In genomic region chr2:83386559-83386958, GRCh38 we compare ENCODE assay signal across 25 cellular contexts.
"Had no signal": no experiment of that assay in that cellular context is flagged by ENCODE, and none has a peak within 500 bp of the region (broad histone marks: within the 10 kb centered on the region; RNA-seq: fewer than 3 reads in every experiment).

No MANE protein-coding gene starts in this region.

- H3K4me1 ChIP-seq: heart right ventricle, left lung, psoas muscle, sigmoid colon, tibial nerve, upper lobe of left lung had no signal

- DNase-seq: dorsolateral prefrontal cortex; effector CD4-positive, alpha-beta T cell; foreskin melanocyte; glutamatergic neuron; heart right ventricle; hippocampal formation; left cardiac atrium; left lung; mesenchymal stem cell; midbrain; naive thymus-derived CD4-positive, alpha-beta T cell; psoas muscle; right cardiac atrium; sigmoid colon; stimulated activated CD4-positive, alpha-beta T cell treated with anti-CD3 and anti-CD28 coated beads, Interleukin-15, amount 100 ng/mL, for 24 hours; stimulated activated CD4-positive, alpha-beta T cell treated with anti-CD3 and anti-CD28 coated beads, Interleukin-2, amount 100 ng/mL, for 48 hours; stimulated activated naive B cell treated with anti-CD40 and anti-IgM and Interleukin-4, amounts not matched to agents 10 μg/mL and 1 μg/mL and 100 μg/mL, for 72 hours; upper lobe of left lung had no signal

- H3K9me3 ChIP-seq: heart right ventricle, psoas muscle, sigmoid colon, thoracic aorta, tibial nerve, upper lobe of left lung had no signal

- H3K27ac ChIP-seq: dorsolateral prefrontal cortex, heart right ventricle, left lung, neural progenitor cell, psoas muscle, sigmoid colon, skin epidermis, thoracic aorta, tibial nerve, upper lobe of left lung had no signal

- FAIRE-seq: colon, islet of Langerhans, urothelium cell line had no signal

- H3K4me2 ChIP-seq: neural progenitor cell had no signal

- ATAC-seq: heart right ventricle; left cardiac atrium; left lung; naive thymus-derived CD4-positive, alpha-beta T cell; psoas muscle; right cardiac atrium; stimulated activated naive B cell treated with anti-CD40 and anti-IgM and Interleukin-4, amounts not matched to agents 10 μg/mL and 1 μg/mL and 100 μg/mL, for 72 hours had no signal

- H3K27me3 ChIP-seq: dorsolateral prefrontal cortex, heart right ventricle, left lung, neural progenitor cell, sigmoid colon, tibial nerve, upper lobe of left lung had no signal

- H3K36me3 ChIP-seq: heart right ventricle, left lung, neural progenitor cell, sigmoid colon, thoracic aorta, tibial nerve, upper lobe of left lung had no signal

- H2AFZ ChIP-seq: neural progenitor cell had no signal

- H3K9ac ChIP-seq: neural progenitor cell had no signal

- H3K4me3 ChIP-seq: dorsolateral prefrontal cortex, heart right ventricle, left lung, neural progenitor cell, psoas muscle, sigmoid colon, skin epidermis, thoracic aorta, tibial nerve, upper lobe of left lung had no signal
